1 cellular context compared by ENCODE assay signal in genomic region chrX:70657546-70657945, GRCh38.
TF ChIP-seq lines count a peak whose summit lies in the region.
"Not testable (repeated sequence)": the region's sequence is repeated elsewhere in the genome, so short reads cannot be mapped to it uniquely, and the experiment has no call there.

No MANE protein-coding gene starts in this region.

- CTCF ChIA-PET in HEK293 (lab: Yijun Ruan, JAX): not testable (repeated sequence)

- H3K4me1 ChIP-seq in HEK293 (ENCODE audit: control insufficient read depth, insufficient read depth, low read length): not testable (repeated sequence)

- not testable (repeated sequence) for TF ChIP-seq CTCF in HEK293 (tag by site-specific recombination; IDR thresholded peaks at IDR 0.05)

- H3K9me3 ChIP-seq in HEK293 (ENCODE audit: control insufficient read depth, insufficient read depth, low read depth, low read length): not testable (repeated sequence)

- H3K36me3 ChIP-seq in HEK293 (ENCODE audit: control insufficient read depth in 2 of 2, insufficient read depth in 1 of 2, low read length in 2 of 2): not testable (repeated sequence)

- H3K4me3 ChIP-seq in HEK293 (ENCODE audit: low read depth, low read length): not testable (repeated sequence)

- not testable (repeated sequence) for H3K27ac ChIP-seq in HEK293 (ENCODE audit: extremely low read depth, low read depth, low read length)

- POLR2A ChIA-PET in HEK293 (lab: Yijun Ruan, JAX): interaction anchor here (0.7 kb wide), 2 partner anchors 87 to 620 kb away, joined by 3 read pairs; no protein-coding TSS in a partner anchor

TF ChIP-seq in HEK293, 187 proteins besides CTCF, POLR2A, EP300 and RAD21:
- peak; percentile 92 for TF ChIP-seq ZNF146 (tag by site-specific recombination; IDR thresholded peaks at IDR 0.05)
